19 cellular contexts compared by ENCODE assay signal in genomic region chr2:237243487-237243886, GRCh38.
"Had no signal": no experiment of that assay in that cellular context is flagged by ENCODE, and none has a peak within 500 bp of the region (broad histone marks: within the 10 kb centered on the region; RNA-seq: fewer than 3 reads in every experiment).

No MANE protein-coding gene starts in this region.

- H3K27ac ChIP-seq: dorsolateral prefrontal cortex, esophagus muscularis mucosa, left lung had no signal

- ATAC-seq: gastrocnemius medialis, heart right ventricle, left cardiac atrium, left lung, left ventricle myocardium superior, mucosa of descending colon had no signal

- H3K27me3 ChIP-seq: dorsolateral prefrontal cortex, esophagus muscularis mucosa, gastrocnemius medialis, heart right ventricle, left lung had no signal

- H3K36me3 ChIP-seq: esophagus muscularis mucosa, gastrocnemius medialis, heart right ventricle, left lung had no signal

- DNase-seq: dermis blood vessel endothelial cell; dorsolateral prefrontal cortex; effector CD4-positive, alpha-beta T cell; effector memory CD4-positive, alpha-beta T cell; foreskin fibroblast; foreskin melanocyte; gastrocnemius medialis; glutamatergic neuron; head of caudate nucleus; heart right ventricle; hippocampal formation; left cardiac atrium; left lung; left ventricle myocardium superior; mesendoderm; mucosa of descending colon had no signal

- H3K4me1 ChIP-seq: gastrocnemius medialis, left lung had no signal

- H3K4me3 ChIP-seq: coronary artery, dorsolateral prefrontal cortex, esophagus muscularis mucosa, gastrocnemius medialis, heart right ventricle, left lung, lung, mucosa of descending colon had no signal
